Comparison of ENCODE assay signal across 36 cellular contexts in the genomic region with DNA sequence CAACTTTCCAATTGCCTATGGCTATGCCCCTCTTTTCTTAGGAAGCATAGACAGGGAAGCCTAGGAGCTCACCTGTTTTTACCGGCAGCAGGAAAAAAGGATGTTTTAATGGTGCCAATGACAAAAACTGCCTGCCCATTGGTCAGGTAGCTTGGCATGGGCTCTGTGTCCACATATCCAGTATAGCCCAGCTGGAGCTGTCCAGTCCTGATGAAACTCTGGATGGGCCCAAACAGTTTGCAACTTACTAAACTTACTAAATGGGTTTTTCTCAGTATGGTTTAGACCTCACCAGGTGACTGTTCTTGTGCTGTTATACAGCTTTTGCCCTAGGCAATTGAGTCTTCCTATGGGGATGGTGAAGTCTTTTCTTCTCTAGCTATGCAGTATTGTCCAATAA.
"Had no signal": no experiment of that assay in that cellular context is flagged by ENCODE, and none has a peak within 500 bp of the region (broad histone marks: within the 10 kb centered on the region; RNA-seq: fewer than 3 reads in every experiment).

No MANE protein-coding gene starts in this region.

- H3K4me3 ChIP-seq: MG63 had no signal

- H3K27me3 ChIP-seq: MG63 had no signal

- DNase-seq: Karpas-422, Kasumi-1, MG63, MM.1S, MV-4-11, NCI-H1048, NCI-H1092, NCI-H1092 treated with DMSO at 0.1 percent for 48 hours, NCI-H1105, NCI-H1105 treated with DMSO at 0.1 percent for 48 hours, NCI-H1417, NCI-H1417 treated with DMSO at 0.1 percent for 48 hours, NCI-H1436, NCI-H1436 treated with DMSO at 0.1 percent for 48 hours, NCI-H146, NCI-H1694, NCI-H1694 treated with DMSO at 0.1 percent for 48 hours, NCI-H187, NCI-H187 treated with DMSO at 0.1 percent for 48 hours, NCI-H1930, NCI-H2029, NCI-H2029 treated with DMSO at 0.1 percent for 48 hours, NCI-H2081, NCI-H2081 treated with DMSO at 0.1 percent for 48 hours, NCI-H2107, NCI-H2171, NCI-H2171 treated with DMSO at 0.1 percent for 48 hours, NCI-H2227 treated with DMSO at 0.1 percent for 48 hours, NCI-H226, NCI-H345, NCI-H446, NCI-H446 treated with DMSO at 0.1 percent for 48 hours, NCI-H510A, NCI-H510A treated with DMSO at 0.1 percent for 48 hours, NCI-H524, NCI-H524 treated with DMSO at 0.1 percent for 48 hours had no signal

- H3K36me3 ChIP-seq: MG63 had no signal

- H3K9me3 ChIP-seq: MG63 had no signal
